8 cellular contexts compared by ENCODE assay signal in genomic region chr13:26482451-26483197, GRCh38.
DNase-seq lines count a peak whose midpoint lies in the region; ATAC-seq and TF ChIP-seq lines count a peak whose summit lies in the region.

No MANE protein-coding gene starts in this region.

- H3K4me3 Mint-ChIP-seq in T-helper 17 cell: peak overlapping the region; percentile 52

- WGBS in adrenal gland, 4 donors: 2 to 17% (median 16%) methylated on average over 3 of the region's 3 CpGs

- no peaks in the 10 kb centered on the region for H3K36me3 Mint-ChIP-seq in T-helper 17 cell (ENCODE audit: low read depth)

- peak overlapping the region in 1 of 3 donors; percentile 40 for H3K9ac ChIP-seq in skeletal muscle tissue (ENCODE audit: low read depth in 1 of 3, low read length in 3 of 3)

- intact Hi-C loops in adrenal gland (cut with DNase I): loop anchor here in 1 of 2 donors (2.0 kb wide), 1 partner anchor 216 kb away; no protein-coding TSS in a partner anchor

- DNase-seq in DMS153 treated with DMSO at 0.1 percent for 48 hours (lab: John Stamatoyannopoulos, UW; ENCODE audit: unreplicated experiment) (peak; percentile 56), NB4 (ENCODE audit: low read depth) (peak; percentile 79), T-helper 17 cell (peak in 2 of 3 donors; percentile 48 to 53), adrenal gland (peak; percentile 62 to 92 (median 78)), hepatic stellate cell (ENCODE audit: low spot score) (peak; percentile 75)

- ATAC-seq in GM21737 (IDR thresholded peaks at IDR 0.05; ENCODE audit: unreplicated experiment) (peak; percentile 68), T-helper 17 cell (peak; percentile 93), HG03469 (IDR thresholded peaks at IDR 0.05; ENCODE audit: unreplicated experiment) (no peak)

- H3K36me3 ChIP-seq in adrenal gland (replicated peaks in 1 of 2): no peaks in the 10 kb centered on the region
- no peaks in the 10 kb centered on the region for H3K36me3 ChIP-seq in skeletal muscle tissue (ENCODE audit: control insufficient read depth in 3 of 3, insufficient read depth in 3 of 3, low read length in 3 of 3)

- H3K27ac Mint-ChIP-seq in T-helper 17 cell: peak overlapping the region; percentile 71

- no peaks in the 10 kb centered on the region for H3K4me1 ChIP-seq in adrenal gland (replicated peaks in 1 of 2)
- H3K4me1 ChIP-seq in skeletal muscle tissue (ENCODE audit: control insufficient read depth in 3 of 3, insufficient read depth in 3 of 3, low read length in 3 of 3): peaks cover 0 to 5% (median 0%) of the 10 kb centered on the region in 3 donors

- TF ChIP-seq POLR2A in NB4 (IDR thresholded peaks at IDR 0.05; ENCODE audit: extremely low read depth, insufficient read length) (no peak), adrenal gland (IDR thresholded peaks at IDR 0.05) (no peak)

- no peak overlapping the region for H3K27ac ChIP-seq in adrenal gland
- no peak overlapping the region for H3K27ac ChIP-seq in skeletal muscle tissue (ENCODE audit: low read depth, low read length)

- H3K27me3 Mint-ChIP-seq in T-helper 17 cell: peaks cover 2% of the 10 kb centered on the region

- H3K4me3 ChIP-seq in NB4 (ENCODE audit: low read depth, low read length): no peak overlapping the region
- peak overlapping the region in 1 of 4 donors; percentile 42 for H3K4me3 ChIP-seq in adrenal gland
- peak overlapping the region; percentile 33 to 58 (median 33) for H3K4me3 ChIP-seq in skeletal muscle tissue (ENCODE audit: low read length in 3 of 3)

- peaks cover 10% of the 10 kb centered on the region for H3K4me1 Mint-ChIP-seq in T-helper 17 cell

- H3K27me3 ChIP-seq in adrenal gland (no peaks in the 10 kb centered on the region), skeletal muscle tissue (ENCODE audit: control insufficient read depth in 3 of 3, insufficient read depth in 3 of 3, low read length in 3 of 3) (no peaks in the 10 kb centered on the region)

- H3K9me3 ChIP-seq in T-helper 17 cell (ENCODE audit: control insufficient read depth, low read length, poor library complexity, severe bottlenecking): no peaks in the 10 kb centered on the region
- no peaks in the 10 kb centered on the region for H3K9me3 ChIP-seq in adrenal gland (replicated peaks in 1 of 3)
- no peaks in the 10 kb centered on the region for H3K9me3 ChIP-seq in skeletal muscle tissue (ENCODE audit: control insufficient read depth in 3 of 3, low read length in 3 of 3)

- TF ChIP-seq CTCF in NB4 (IDR thresholded peaks at IDR 0.05; ENCODE audit: low read depth, low read length) (peak; percentile 89), adrenal gland (IDR thresholded peaks at IDR 0.05) (peak; percentile 68 to 89 (median 88))
